In the genomic region with DNA sequence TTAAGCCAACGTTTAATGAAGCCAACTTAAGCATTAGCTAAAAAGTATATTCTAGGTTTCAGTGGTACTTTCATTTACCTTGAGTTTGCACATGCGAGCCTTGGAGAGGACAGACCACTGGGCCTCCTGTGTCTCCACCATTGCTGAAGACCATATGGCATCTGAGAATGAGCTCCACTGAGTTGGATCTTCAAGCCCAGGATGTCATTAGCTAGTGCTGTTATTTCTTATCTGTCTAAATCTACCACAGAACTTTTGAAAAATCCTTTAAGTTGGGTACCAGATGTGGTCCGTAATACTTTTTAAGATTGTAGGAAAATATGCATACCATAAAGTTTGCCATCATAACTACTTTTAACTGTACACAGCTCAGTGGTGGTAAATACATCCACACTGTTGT, we compare ENCODE assay signal across 18 cellular contexts.
"Had no signal": no experiment of that assay in that cellular context is flagged by ENCODE, and none has a peak within 500 bp of the region (broad histone marks: within the 10 kb centered on the region; RNA-seq: fewer than 3 reads in every experiment).

No MANE protein-coding gene starts in this region.

- H3K4me3 Mint-ChIP-seq: activated CD4-positive, alpha-beta T cell treated with anti-CD3 and anti-CD28 coated beads for 36 hours; activated CD8-positive, alpha-beta memory T cell treated with anti-CD3 and anti-CD28 coated beads, Interleukin-2, amount 10 ng/mL, durations not matched to agents 7 days and 5 days; activated T-cell treated with anti-CD3 and anti-CD28 coated beads, Interleukin-2, amount 50 U/mL, for 4 hours; dendritic cell treated with granulocyte-macrophage colony-stimulating factor and Interleukin-4, amounts not matched to agents 40 ng/mL and 50 ng/mL, for 4 days; immature natural killer cell; naive B cell; T-helper 2 cell treated with Interferon-gamma antibody and Interleukin-4, amounts not matched to agents 5 μg/mL and 100 μg/mL, for 36 hours had no signal

- ATAC-seq: activated CD4-positive, alpha-beta T cell treated with anti-CD3 and anti-CD28 coated beads for 36 hours; activated CD8-positive, alpha-beta memory T cell treated with anti-CD3 and anti-CD28 coated beads, Interleukin-2, amount 10 ng/mL, durations not matched to agents 7 days and 5 days; activated T-cell treated with anti-CD3 and anti-CD28 coated beads, Interleukin-2, amount 50 U/mL, for 4 hours; mucosa of descending colon; right lobe of liver had no signal

- DNase-seq: activated CD4-positive, alpha-beta T cell treated with anti-CD3 and anti-CD28 coated beads for 36 hours; activated CD4-positive, alpha-beta T cell treated with anti-CD3 and anti-CD28 coated beads, Interleukin-2, amount 50 U/mL, for 48 hours; activated CD8-positive, alpha-beta memory T cell treated with anti-CD3 and anti-CD28 coated beads, Interleukin-2, amount 10 ng/mL, durations not matched to agents 7 days and 5 days; activated effector memory CD4-positive, alpha-beta T cell treated with anti-CD3 and anti-CD28 coated beads, Interleukin-2, amount 50 U/mL, for 16 hours; activated naive CD4-positive, alpha-beta T cell treated with anti-CD3 and anti-CD28 coated beads, Interleukin-2, amount 50 U/mL, for 16 hours; activated T-cell treated with anti-CD3 and anti-CD28 coated beads, Interleukin-2, amount 50 U/mL, for 4 hours; effector CD8-positive, alpha-beta T cell; immature natural killer cell; kidney glomerular epithelial cell; left ventricle myocardium superior; mucosa of descending colon; naive B cell; ovary; right lobe of liver; stimulated activated CD4-positive, alpha-beta T cell treated with anti-CD3 and anti-CD28 coated beads, Interleukin-4, amount 100 ng/mL, for 1 hour; SW 1271 had no signal

- H3K4me1 Mint-ChIP-seq: immature natural killer cell had no signal

- H3K27me3 Mint-ChIP-seq: activated CD4-positive, alpha-beta T cell treated with anti-CD3 and anti-CD28 coated beads for 36 hours; activated CD8-positive, alpha-beta memory T cell treated with anti-CD3 and anti-CD28 coated beads, Interleukin-2, amount 10 ng/mL, durations not matched to agents 7 days and 5 days; dendritic cell treated with granulocyte-macrophage colony-stimulating factor and Interleukin-4, amounts not matched to agents 40 ng/mL and 50 ng/mL, for 4 days; naive B cell had no signal

- H3K27ac Mint-ChIP-seq: activated CD4-positive, alpha-beta T cell treated with anti-CD3 and anti-CD28 coated beads for 36 hours; activated CD8-positive, alpha-beta memory T cell treated with anti-CD3 and anti-CD28 coated beads, Interleukin-2, amount 10 ng/mL, durations not matched to agents 7 days and 5 days; dendritic cell treated with granulocyte-macrophage colony-stimulating factor and Interleukin-4, amounts not matched to agents 40 ng/mL and 50 ng/mL, for 4 days; T-helper 2 cell treated with Interferon-gamma antibody and Interleukin-4, amounts not matched to agents 5 μg/mL and 100 μg/mL, for 36 hours had no signal

- H3K9me3 Mint-ChIP-seq: dendritic cell treated with granulocyte-macrophage colony-stimulating factor and Interleukin-4, amounts not matched to agents 40 ng/mL and 50 ng/mL, for 4 days; immature natural killer cell had no signal
